ENCODE assay signal across 14 cellular contexts in genomic region chr14:102556098-102556677, GRCh38. TPM values are rescaled to one million over a fixed set of nuclear protein-coding genes. Genes with fewer than 3 reads are reported as not detected.
DNase-seq lines count a peak whose midpoint lies in the region; ATAC-seq, FAIRE-seq and TF ChIP-seq lines count a peak whose summit lies in the region.
"Had no signal": no experiment of that assay in that cellular context is flagged by ENCODE, and none has a peak within 500 bp of the region (broad histone marks: within the 10 kb centered on the region; RNA-seq: fewer than 3 reads in every experiment).

No MANE protein-coding gene starts in this region.

- H3K4me3 Mint-ChIP-seq in CD4-positive, alpha-beta T cell: peak overlapping the region; percentile 67
- H3K4me3 Mint-ChIP-seq in activated T-helper 17 cell treated with anti-CD3 and anti-CD28 coated beads, Interleukin-2, amount 50 U/mL, for 72 hours: peak overlapping the region; percentile 68

- H3K79me2 ChIP-seq in mammary epithelial cell (ENCODE audit: insufficient read depth, low read length): no peaks in the 10 kb centered on the region

- H3K4me1 ChIP-seq in neuronal stem cell (ENCODE audit: control insufficient read depth in 2 of 2, insufficient read depth in 1 of 2, low read depth in 1 of 2, low read length in 2 of 2): peaks cover 2 to 6% of the 10 kb centered on the region in 2 donors
- peaks cover 38% of the 10 kb centered on the region for H3K4me1 ChIP-seq in mammary epithelial cell (ENCODE audit: insufficient read depth, low read length)
- H3K4me1 ChIP-seq: ascending aorta had no signal

- dilution Hi-C loops in mammary epithelial cell (cut with HindIII; ENCODE audit: low sequenced_read_pairs): no loop called here

- TF ChIP-seq CTCF in CD4-positive, alpha-beta T cell (IDR thresholded peaks at IDR 0.05): no peak
- TF ChIP-seq CTCF in mammary epithelial cell (conservative IDR thresholded peaks at IDR 0.05 in 1 of 2, IDR thresholded peaks at IDR 0.05 in 1 of 2; ENCODE audit: extremely low read depth in 1 of 2, insufficient read depth in 1 of 2, low read depth in 1 of 2, low read length in 2 of 2): no peak

- H3K4me2 ChIP-seq in neuronal stem cell (ENCODE audit: insufficient read depth, low read length, poor library complexity, severe bottlenecking) (no peak overlapping the region), mammary epithelial cell (ENCODE audit: insufficient read depth, low read depth, low read length) (no peak overlapping the region)

- H2AFZ ChIP-seq in neuronal stem cell (ENCODE audit: low read length) (no peak overlapping the region), mammary epithelial cell (ENCODE audit: low read depth, low read length) (no peak overlapping the region)

- ATAC-seq in CD4-positive, alpha-beta T cell (ENCODE audit: poor library complexity): no peak
- ATAC-seq in activated T-helper 17 cell treated with anti-CD3 and anti-CD28 coated beads, Interleukin-2, amount 50 U/mL, for 72 hours (replicated peaks): no peak
- no peak for ATAC-seq in HG03520 (IDR thresholded peaks at IDR 0.05; ENCODE audit: unreplicated experiment)

- no peaks in the 10 kb centered on the region for H3K9me3 Mint-ChIP-seq in CD4-positive, alpha-beta T cell
- H3K9me3 Mint-ChIP-seq in activated T-helper 17 cell treated with anti-CD3 and anti-CD28 coated beads, Interleukin-2, amount 50 U/mL, for 72 hours: no peaks in the 10 kb centered on the region

- no peaks in the 10 kb centered on the region for H4K20me1 ChIP-seq in mammary epithelial cell (ENCODE audit: insufficient read depth, low read length)

- no peaks in the 10 kb centered on the region for H3K4me1 Mint-ChIP-seq in CD4-positive, alpha-beta T cell (ENCODE audit: low read depth)
- no peaks in the 10 kb centered on the region for H3K4me1 Mint-ChIP-seq in activated T-helper 17 cell treated with anti-CD3 and anti-CD28 coated beads, Interleukin-2, amount 50 U/mL, for 72 hours

- TF ChIP-seq POLR2A in GM12892 (IDR thresholded peaks at IDR 0.05; ENCODE audit: low read depth, low read length): no peak

- no peaks in the 10 kb centered on the region for H3K36me3 Mint-ChIP-seq in CD4-positive, alpha-beta T cell (ENCODE audit: low read depth)
- no peaks in the 10 kb centered on the region for H3K36me3 Mint-ChIP-seq in activated T-helper 17 cell treated with anti-CD3 and anti-CD28 coated beads, Interleukin-2, amount 50 U/mL, for 72 hours (ENCODE audit: low read depth)

- POLR2A ChIA-PET in CD4-positive, alpha-beta T cell (lab: Charles Lee): interaction anchor here (0.7 kb wide), 1 partner anchor 321 kb away, joined by 3 read pairs; no protein-coding TSS in a partner anchor

- no peak for FAIRE-seq in GM12892 (lab: Jason Lieb, UNC)

- peak overlapping the region; percentile 91 for H2AK5ac ChIP-seq in neuronal stem cell (ENCODE audit: low read depth, low read length)

- no peak overlapping the region for H3K27ac ChIP-seq in CD4-positive, alpha-beta T cell (ENCODE audit: low read depth, low read length)
- H3K27ac ChIP-seq in neuronal stem cell (replicated peaks; ENCODE audit: low read length) (no peak overlapping the region), mammary epithelial cell (ENCODE audit: insufficient read depth, low read depth, low read length) (no peak overlapping the region)
- H3K27ac ChIP-seq: ascending aorta had no signal

- no CpG with 5 or more reads among the region's 14 CpGs for WGBS in neuronal stem cell (ENCODE audit: extremely low coverage in 2 of 2, insufficient read length in 2 of 2, insufficient replicate concordance in 1 of 2), 2 donors
- 98% methylated on average over 10 of the region's 14 CpGs for WGBS in mammary epithelial cell (ENCODE audit: low coverage, missing lambda C conversion rate)

- no peaks in the 10 kb centered on the region for H3K27me3 ChIP-seq in CD4-positive, alpha-beta T cell (ENCODE audit: control insufficient read depth, insufficient read depth, low read length)
- H3K27me3 ChIP-seq in neuronal stem cell (ENCODE audit: control insufficient read depth in 3 of 3, insufficient read depth in 3 of 3, low read depth in 1 of 3, low read length in 3 of 3): peaks cover 0 to 17% (median 2%) of the 10 kb centered on the region in 3 experiments
- H3K27me3 ChIP-seq in mammary epithelial cell (ENCODE audit: insufficient read depth, low read length): no peaks in the 10 kb centered on the region
- H3K27me3 ChIP-seq: ascending aorta, transverse colon had no signal

- no peaks in the 10 kb centered on the region for H3K27me3 Mint-ChIP-seq in CD4-positive, alpha-beta T cell
- no peaks in the 10 kb centered on the region for H3K27me3 Mint-ChIP-seq in activated T-helper 17 cell treated with anti-CD3 and anti-CD28 coated beads, Interleukin-2, amount 50 U/mL, for 72 hours

- H3K4me3 ChIP-seq in neuronal stem cell (ENCODE audit: low read length in 2 of 2) (no peak overlapping the region), mammary epithelial cell (replicated peaks in 1 of 3; ENCODE audit: insufficient read depth in 1 of 3, low read depth in 2 of 3, low read length in 3 of 3) (no peak overlapping the region)

- intact Hi-C loops in CD4-positive, alpha-beta T cell (cut with DNase I, micrococcal nuclease): no loop called here
- intact Hi-C loops in mammary epithelial cell (cut with micrococcal nuclease): loop anchor here (5.0 kb wide), 1 partner anchor 36 kb away; the partner anchor contains the start of gene RCOR1

- no peaks in the 10 kb centered on the region for H3K9me3 ChIP-seq in CD4-positive, alpha-beta T cell (ENCODE audit: control insufficient read depth, low read length)
- H3K9me3 ChIP-seq in neuronal stem cell (replicated peaks in 1 of 2; ENCODE audit: control insufficient read depth in 2 of 2, insufficient read depth in 1 of 2, low read depth in 1 of 2, low read length in 2 of 2) (no peaks in the 10 kb centered on the region), mammary epithelial cell (replicated peaks; ENCODE audit: insufficient read depth, low read length) (no peaks in the 10 kb centered on the region)
- H3K9me3 ChIP-seq: ascending aorta, transverse colon had no signal

- H2BK5ac ChIP-seq in neuronal stem cell (ENCODE audit: low read length): no peak overlapping the region

- H3K9ac ChIP-seq in neuronal stem cell (ENCODE audit: low read depth, low read length, poor library complexity) (no peak overlapping the region), mammary epithelial cell (ENCODE audit: insufficient read depth, low read length) (no peak overlapping the region)

- H3K18ac ChIP-seq in neuronal stem cell (ENCODE audit: low read length): peak overlapping the region; percentile 31

- in situ Hi-C loops in mammary epithelial cell (cut with MboI; ENCODE audit: low sequenced_read_pairs in 2 of 2): no loop called here

- peaks cover 4% of the 10 kb centered on the region for H3K79me1 ChIP-seq in neuronal stem cell (ENCODE audit: low read depth, low read length)

- H2BK15ac ChIP-seq in neuronal stem cell (ENCODE audit: low read length): peak overlapping the region; percentile 52

- H3K14ac ChIP-seq in neuronal stem cell (ENCODE audit: low read length): no peak overlapping the region

- peak overlapping the region; percentile 27 for H3K4ac ChIP-seq in neuronal stem cell (ENCODE audit: low read length)

- no peak overlapping the region for H3K27ac Mint-ChIP-seq in CD4-positive, alpha-beta T cell
- no peak overlapping the region for H3K27ac Mint-ChIP-seq in activated T-helper 17 cell treated with anti-CD3 and anti-CD28 coated beads, Interleukin-2, amount 50 U/mL, for 72 hours

- no peak for DNase-seq in CD4-positive, alpha-beta T cell
- DNase-seq in GM12892 (ENCODE audit: insufficient read length) (peak; percentile 22), neuronal stem cell (ENCODE audit: low spot score) (no peak), mammary epithelial cell (no peak), cerebellar cortex (ENCODE audit: low spot score) (no peak)
- DNase-seq: cerebellar nuclear complex, GDM1, HCEC 1CT, NCI-H1694, NCI-H226 had no signal

- BruUV-seq in mammary epithelial cell (replicated peaks; lab: Mats Ljungman, UMichigan): no TSS peak

- CTCF ChIA-PET in CD4-positive, alpha-beta T cell (lab: Charles Lee): no interaction called here
- CTCF ChIA-PET in mammary epithelial cell (lab: Charles Lee; ENCODE audit: low non-redundant PET): no interaction called here

- no peak overlapping the region for H4K91ac ChIP-seq in neuronal stem cell (ENCODE audit: low read depth, low read length, poor library complexity)

- H2BK120ac ChIP-seq in neuronal stem cell (ENCODE audit: low read depth, low read length): no peak overlapping the region

- no peak overlapping the region for H4K8ac ChIP-seq in neuronal stem cell (ENCODE audit: low read depth, low read length)

- H3K36me3 ChIP-seq in neuronal stem cell (replicated peaks in 1 of 2; ENCODE audit: control insufficient read depth in 2 of 2, insufficient read depth in 2 of 2, low read length in 2 of 2): no peaks in the 10 kb centered on the region
- no peaks in the 10 kb centered on the region for H3K36me3 ChIP-seq in mammary epithelial cell (ENCODE audit: insufficient read depth, low read length)
- H3K36me3 ChIP-seq: ascending aorta, transverse colon had no signal

- peak overlapping the region; percentile 24 for H2BK12ac ChIP-seq in neuronal stem cell (ENCODE audit: low read length)

- peak overlapping the region; percentile 16 for H3K23ac ChIP-seq in neuronal stem cell (ENCODE audit: low read depth, low read length, poor library complexity)

RNA-seq across cellular contexts. Expression of gene RCOR1, which starts 36.3 kb away (rescaled TPM):
- 10 to 100 TPM; 20.5 to 23.1 TPM for total RNA-seq in CD4-positive, alpha-beta T cell
- polyA plus RNA-seq in GM12892 (2012; ENCODE audit: missing spikeins): 5.3 TPM
- total RNA-seq in activated T-helper 17 cell treated with anti-CD3 and anti-CD28 coated beads, Interleukin-2, amount 50 U/mL, for 72 hours: 10 to 100 TPM; 16.4 to 23.6 TPM
- 17.2 TPM for polyA plus RNA-seq in neuronal stem cell (2013, experiment 1 of 2)
- polyA plus RNA-seq in neuronal stem cell (2013, experiment 2 of 2): 18.0 TPM
- total RNA-seq in mammary epithelial cell: 10 to 100 TPM; 18.7 to 45.6 TPM
- 24.6 TPM for polyA plus RNA-seq in mammary epithelial cell
- polyA minus RNA-seq in mammary epithelial cell: 40.4 TPM

RNA-seq across cellular contexts. Expression of gene ANKRD9, which starts 46.6 kb away (rescaled TPM):
- total RNA-seq in CD4-positive, alpha-beta T cell: 1 to 10 TPM; 4.4 to 5.5 TPM
- 3.3 TPM for polyA plus RNA-seq in GM12892 (2012; ENCODE audit: missing spikeins)
- total RNA-seq in activated T-helper 17 cell treated with anti-CD3 and anti-CD28 coated beads, Interleukin-2, amount 50 U/mL, for 72 hours: 1 to 10 TPM; 6.0 to 6.9 TPM
- 21.5 TPM for polyA plus RNA-seq in neuronal stem cell (2013, experiment 1 of 2)
- 21.0 TPM for polyA plus RNA-seq in neuronal stem cell (2013, experiment 2 of 2)
- total RNA-seq in mammary epithelial cell: 10 to 100 TPM; 11.8 to 24.0 TPM
- 8.8 TPM for polyA plus RNA-seq in mammary epithelial cell
- polyA minus RNA-seq in mammary epithelial cell: 8.6 TPM
